Comparison of ENCODE assay signal across 14 cellular contexts in genomic region chr2:121044412-121044811, GRCh38.
DNase-seq lines count a peak whose midpoint lies in the region; ATAC-seq and TF ChIP-seq lines count a peak whose summit lies in the region.
"Had no signal": no experiment of that assay in that cellular context is flagged by ENCODE, and none has a peak within 500 bp of the region (broad histone marks: within the 10 kb centered on the region; RNA-seq: fewer than 3 reads in every experiment).

No MANE protein-coding gene starts in this region.

- H3K4me1 ChIP-seq in cardiac muscle cell (ENCODE audit: low read depth) (no peaks in the 10 kb centered on the region), right atrium auricular region (no peaks in the 10 kb centered on the region), OCI-LY1 (ENCODE audit: insufficient read depth, low read length, severe bottlenecking) (no peaks in the 10 kb centered on the region), stomach (peaks cover 0 to 1% (median under 1%) of the 10 kb centered on the region in 4 donors)
- H3K4me1 ChIP-seq: parathyroid adenoma had no signal

- H3F3A ChIP-seq in OCI-LY1 (ENCODE audit: insufficient read depth, low read length), result no peaks in the 10 kb centered on the region

- H3K27me3 ChIP-seq in cardiac muscle cell (no peaks in the 10 kb centered on the region), right atrium auricular region (no peaks in the 10 kb centered on the region), OCI-LY1 (ENCODE audit: insufficient read depth, low read length) (no peaks in the 10 kb centered on the region), stomach (peaks cover 0 to 7% (median 0%) of the 10 kb centered on the region in 3 donors)
- H3K27me3 ChIP-seq: SJCRH30 had no signal

- TF ChIP-seq CTCF in cardiac muscle cell (IDR thresholded peaks at IDR 0.05; ENCODE audit: low read depth, low read length), result peak; percentile 21
- no peak for TF ChIP-seq CTCF in right atrium auricular region (IDR thresholded peaks at IDR 0.05)
- TF ChIP-seq CTCF in OCI-LY1 (IDR thresholded peaks at IDR 0.05; ENCODE audit: low read length), result peak; percentile 26; the same call in 1 of the 2 replicates
- TF ChIP-seq CTCF in epithelial cell of esophagus (IDR thresholded peaks at IDR 0.05; ENCODE audit: insufficient read depth, low read depth, low read length, missing control alignments), result no peak
- no peak for TF ChIP-seq CTCF in stomach (IDR thresholded peaks at IDR 0.05)

- H3K4me3 ChIP-seq in cardiac muscle cell, result no peak overlapping the region
- no peak overlapping the region for H3K4me3 ChIP-seq in right atrium auricular region
- no peak overlapping the region for H3K4me3 ChIP-seq in OCI-LY1 (ENCODE audit: low read depth, low read length, poor library complexity, severe bottlenecking)
- no peak overlapping the region for H3K4me3 ChIP-seq in epithelial cell of esophagus (ENCODE audit: low read length)
- H3K4me3 ChIP-seq in stomach, result no peak overlapping the region
- H3K4me3 ChIP-seq: SJCRH30, thoracic aorta had no signal

- H2AFZ ChIP-seq in OCI-LY1 (ENCODE audit: low read length), result no peak overlapping the region
- H2AFZ ChIP-seq: parathyroid adenoma had no signal

- no peak for TF ChIP-seq POLR2A in stomach (IDR thresholded peaks at IDR 0.05)

- TF ChIP-seq EP300 in stomach (IDR thresholded peaks at IDR 0.05), result no peak

- DNase-seq in cardiac muscle cell (ENCODE audit: low read depth in 1 of 2, low spot score in 1 of 2) (no peak), right atrium auricular region (ENCODE audit: low spot score) (no peak), epithelial cell of esophagus (ENCODE audit: low read depth) (peak; percentile 5), stomach (no peak), NCI-H1105 (lab: John Stamatoyannopoulos, UW) (no peak)
- DNase-seq: activated naive CD4-positive, alpha-beta T cell treated with anti-CD3 and anti-CD28 coated beads, Interleukin-2, amount 10 ng/mL, durations not matched to agents 7 days and 5 days; glutamatergic neuron; NCI-H526 treated with DMSO at 0.1 percent for 48 hours; SJCRH30 had no signal

- H3K79me2 ChIP-seq in OCI-LY1 (ENCODE audit: insufficient read depth, low read length), result no peaks in the 10 kb centered on the region
- H3K79me2 ChIP-seq: parathyroid adenoma had no signal

- H3K9me3 ChIP-seq in cardiac muscle cell (ENCODE audit: low read depth), result no peaks in the 10 kb centered on the region
- no peaks in the 10 kb centered on the region for H3K9me3 ChIP-seq in right atrium auricular region
- H3K9me3 ChIP-seq in OCI-LY1 (ENCODE audit: low read length), result no peaks in the 10 kb centered on the region
- peaks cover 0 to 2% (median 0%) of the 10 kb centered on the region in 4 donors for H3K9me3 ChIP-seq in stomach
- H3K9me3 ChIP-seq: SJCRH30, thoracic aorta had no signal

- H3K36me3 ChIP-seq in cardiac muscle cell (no peaks in the 10 kb centered on the region), right atrium auricular region (no peaks in the 10 kb centered on the region), OCI-LY1 (ENCODE audit: insufficient read depth, low read length) (no peaks in the 10 kb centered on the region), stomach (no peaks in the 10 kb centered on the region)
- H3K36me3 ChIP-seq: SJCRH30, thoracic aorta had no signal

- no peak overlapping the region for H3K9ac ChIP-seq in OCI-LY1 (ENCODE audit: low read length)
- H3K9ac ChIP-seq: parathyroid adenoma had no signal

- no peaks in the 10 kb centered on the region for H3K9me2 ChIP-seq in OCI-LY1 (ENCODE audit: low read depth, low read length)

- ATAC-seq in GM19397 (IDR thresholded peaks at IDR 0.05; ENCODE audit: unreplicated experiment) (no peak), GM21576 (IDR thresholded peaks at IDR 0.05; ENCODE audit: unreplicated experiment) (no peak)

- 62 to 78% (median 65%) methylated on average over 7 of the region's 7 CpGs for WGBS in stomach, 5 donors

- H4K20me1 ChIP-seq in OCI-LY1 (ENCODE audit: insufficient read depth, low read length), result no peaks in the 10 kb centered on the region

- intact Hi-C loops in stomach (cut with DNase I; ENCODE audit: low total_unique reads), result no loop called here

- H3K27ac ChIP-seq in cardiac muscle cell (no peak overlapping the region), right atrium auricular region (no peak overlapping the region), OCI-LY1 (ENCODE audit: low read depth, low read length, poor library complexity, severe bottlenecking) (no peak overlapping the region), stomach (no peak overlapping the region)
- H3K27ac ChIP-seq: parathyroid adenoma, SJCRH30, thoracic aorta had no signal

- no peak overlapping the region for H3K4me2 ChIP-seq in OCI-LY1 (ENCODE audit: low read length)

Comparison
In these comparisons a context has a peak if more than half of its experiments do, and no peak if none do; other contexts are left out.
1. CTCF ChIP-seq: peak in cardiac muscle cell (single experiment) and OCI-LY1 (single experiment); none in right atrium auricular region (0 of 2), epithelial cell of esophagus (single experiment) and stomach (0 of 7).